1 cellular context compared by ENCODE assay signal in genomic region chr7:119270644-119271043, GRCh38.
TF ChIP-seq lines count a peak whose summit lies in the region.

No MANE protein-coding gene starts in this region.

TF ChIP-seq in H1, 55 proteins besides CTCF, POLR2A, EP300 and RAD21:
- TF ChIP-seq CHD7 (IDR thresholded peaks at IDR 0.05; ENCODE audit: insufficient replicate concordance, low read length) (no peak), CEBPB (IDR thresholded peaks at IDR 0.05; ENCODE audit: low read depth, low read length) (no peak), TBP (IDR thresholded peaks at IDR 0.05; ENCODE audit: low read depth, low read length) (no peak), CBX5 (IDR thresholded peaks at IDR 0.05; ENCODE audit: low read depth, low read length) (no peak), ZNF274 (IDR thresholded peaks at IDR 0.05; ENCODE audit: borderline replicate concordance, extremely low read depth, low read length) (no peak), FOSL1 (IDR thresholded peaks at IDR 0.05; ENCODE audit: insufficient read depth, low read depth, low read length) (no peak), TAF7 (optimal IDR thresholded peaks at IDR 0.05; ENCODE audit: borderline replicate concordance, low read depth, low read length) (no peak)
- TF ChIP-seq, protein P1, sequence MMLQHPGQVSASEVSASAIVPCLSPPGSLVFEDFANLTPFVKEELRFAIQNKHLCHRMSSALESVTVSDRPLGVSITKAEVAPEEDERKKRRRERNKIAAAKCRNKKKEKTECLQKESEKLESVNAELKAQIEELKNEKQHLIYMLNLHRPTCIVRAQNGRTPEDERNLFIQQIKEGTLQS (IDR thresholded peaks at IDR 0.05; ENCODE audit: insufficient read depth, low read depth, low read length) = no peak
- TF ChIP-seq, protein P2, sequence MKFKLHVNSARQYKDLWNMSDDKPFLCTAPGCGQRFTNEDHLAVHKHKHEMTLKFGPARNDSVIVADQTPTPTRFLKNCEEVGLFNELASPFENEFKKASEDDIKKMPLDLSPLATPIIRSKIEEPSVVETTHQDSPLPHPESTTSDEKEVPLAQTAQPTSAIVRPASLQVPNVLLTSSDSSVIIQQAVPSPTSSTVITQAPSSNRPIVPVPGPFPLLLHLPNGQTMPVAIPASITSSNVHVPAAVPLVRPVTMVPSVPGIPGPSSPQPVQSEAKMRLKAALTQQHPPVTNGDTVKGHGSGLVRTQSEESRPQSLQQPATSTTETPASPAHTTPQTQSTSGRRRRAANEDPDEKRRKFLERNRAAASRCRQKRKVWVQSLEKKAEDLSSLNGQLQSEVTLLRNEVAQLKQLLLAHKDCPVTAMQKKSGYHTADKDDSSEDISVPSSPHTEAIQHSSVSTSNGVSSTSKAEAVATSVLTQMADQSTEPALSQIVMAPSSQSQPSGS (IDR thresholded peaks at IDR 0.05; ENCODE audit: low read length) = no peak
TF ChIP-seq in H1: peak in this region for 0.
